ENCODE assay signal across 30 cellular contexts in the genomic region with DNA sequence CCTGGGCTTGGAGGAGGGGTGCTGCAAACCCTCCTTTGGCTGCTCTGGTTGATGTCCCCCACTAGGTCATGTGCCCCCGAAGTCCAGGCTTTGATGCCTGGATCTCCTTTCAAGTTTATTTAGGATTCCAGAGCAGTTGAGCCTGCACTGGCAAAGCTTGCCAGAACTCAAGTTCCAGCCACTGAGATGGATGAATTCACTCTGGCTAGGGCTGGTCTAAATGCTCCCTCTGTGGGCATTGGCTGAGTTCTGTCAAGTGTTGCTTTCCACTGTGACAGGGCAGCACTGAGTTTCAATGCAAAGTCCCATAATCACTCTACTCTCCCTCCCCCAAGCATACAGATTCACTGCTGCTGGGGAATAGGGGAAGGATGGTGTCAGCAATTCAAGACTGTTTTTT.
"Had no signal": no experiment of that assay in that cellular context is flagged by ENCODE, and none has a peak within 500 bp of the region (broad histone marks: within the 10 kb centered on the region; RNA-seq: fewer than 3 reads in every experiment).

No MANE protein-coding gene starts in this region.

- H3K27me3 ChIP-seq: ascending aorta, brain microvascular endothelial cell, esophagus squamous epithelium, heart left ventricle had no signal

- H3K9me3 Mint-ChIP-seq: activated B cell treated with CpG ODN at 0.5 μM for 24 hours; activated CD4-positive, alpha-beta memory T cell treated with anti-CD3 and anti-CD28 coated beads for 36 hours; activated CD4-positive, alpha-beta T cell treated with anti-CD3 and anti-CD28 coated beads, Interleukin-2, amount 10 ng/mL, durations not matched to agents 24 days and 14 days; activated naive CD4-positive, alpha-beta T cell treated with anti-CD3 and anti-CD28 coated beads for 36 hours; activated naive CD4-positive, alpha-beta T cell treated with anti-CD3 and anti-CD28 coated beads, Interleukin-2, amount 50 U/mL, for 24 hours; activated naive CD8-positive, alpha-beta T cell treated with anti-CD3 and anti-CD28 coated beads for 36 hours; activated naive CD8-positive, alpha-beta T cell treated with anti-CD3 and anti-CD28 coated beads, Interleukin-2, amount 50 U/mL, for 24 hours; activated T-helper 1 cell treated with anti-CD3 and anti-CD28 coated beads, Interleukin-12 subunit alpha, Interleukin-12 subunit beta, Interleukin-2, Interleukin-4 antibody, amounts not matched to agents 30 ng/mL and 10 ng/mL and 1 ng/mL, durations not matched to agents 14 hours and 24 hours and 36 hours; activated T-helper 2 cell treated with anti-CD3 and anti-CD28 coated beads, Interferon-gamma antibody, Interleukin-2, Interleukin-4, amounts not matched to agents 10 μg/mL and 5 μg/mL and 100 μg/mL, durations not matched to agents 14 hours and 24 hours and 36 hours; central memory CD8-positive, alpha-beta T cell; effector memory CD8-positive, alpha-beta T cell had no signal

- H3K9me3 ChIP-seq: ascending aorta, esophagus squamous epithelium, heart left ventricle had no signal

- H3K4me1 Mint-ChIP-seq: activated B cell treated with CpG ODN at 0.5 μM for 24 hours; activated CD4-positive, alpha-beta T cell treated with anti-CD3 and anti-CD28 coated beads, Interleukin-2, amount 10 ng/mL, durations not matched to agents 24 days and 14 days; activated naive CD8-positive, alpha-beta T cell treated with anti-CD3 and anti-CD28 coated beads, Interleukin-2, amount 50 U/mL, for 24 hours; central memory CD8-positive, alpha-beta T cell had no signal

- ATAC-seq: activated CD4-positive, CD25-positive, alpha-beta regulatory T cell treated with anti-CD3 and anti-CD28 coated beads, Interleukin-2, amount 50 U/mL, for 24 hours; activated CD8-positive, alpha-beta memory T cell treated with anti-CD3 and anti-CD28 coated beads, Interleukin-2, amount 10 ng/mL, durations not matched to agents 7 days and 5 days; activated CD8-positive, alpha-beta T cell treated with anti-CD3 and anti-CD28 coated beads, Interleukin-2, amount 10 ng/mL, durations not matched to agents 7 days and 5 days; activated naive CD8-positive, alpha-beta T cell treated with anti-CD3 and anti-CD28 coated beads, Interleukin-2, amount 50 U/mL, for 24 hours; effector memory CD8-positive, alpha-beta T cell; heart left ventricle had no signal

- H3K36me3 ChIP-seq: ascending aorta, brain microvascular endothelial cell, heart left ventricle, WERI-Rb-1 had no signal

- H3K27ac Mint-ChIP-seq: activated B cell treated with CpG ODN at 0.5 μM for 24 hours; activated CD4-positive, alpha-beta memory T cell treated with anti-CD3 and anti-CD28 coated beads for 36 hours; activated CD4-positive, alpha-beta T cell treated with anti-CD3 and anti-CD28 coated beads, Interleukin-2, amount 10 ng/mL, durations not matched to agents 24 days and 14 days; activated CD8-positive, alpha-beta memory T cell treated with anti-CD3 and anti-CD28 coated beads, Interleukin-2, amount 10 ng/mL, durations not matched to agents 7 days and 5 days; activated CD8-positive, alpha-beta T cell treated with anti-CD3 and anti-CD28 coated beads, Interleukin-2, amount 10 ng/mL, durations not matched to agents 7 days and 5 days; activated naive CD4-positive, alpha-beta T cell treated with anti-CD3 and anti-CD28 coated beads, Interleukin-2, amount 50 U/mL, for 24 hours; activated naive CD8-positive, alpha-beta T cell treated with anti-CD3 and anti-CD28 coated beads for 36 hours; activated naive CD8-positive, alpha-beta T cell treated with anti-CD3 and anti-CD28 coated beads, Interleukin-2, amount 50 U/mL, for 24 hours; activated T-helper 1 cell treated with anti-CD3 and anti-CD28 coated beads, Interleukin-12 subunit alpha, Interleukin-12 subunit beta, Interleukin-2, Interleukin-4 antibody, amounts not matched to agents 30 ng/mL and 10 ng/mL and 1 ng/mL, durations not matched to agents 14 hours and 24 hours and 36 hours; activated T-helper 2 cell treated with anti-CD3 and anti-CD28 coated beads, Interferon-gamma antibody, Interleukin-2, Interleukin-4, amounts not matched to agents 10 μg/mL and 5 μg/mL and 100 μg/mL, durations not matched to agents 14 hours and 24 hours and 36 hours; effector memory CD8-positive, alpha-beta T cell had no signal

- DNase-seq: activated B cell treated with CpG ODN at 0.5 μM for 24 hours; activated CD4-positive, alpha-beta memory T cell treated with anti-CD3 and anti-CD28 coated beads for 36 hours; activated CD4-positive, alpha-beta T cell treated with anti-CD3 and anti-CD28 coated beads, Interleukin-2, amount 10 ng/mL, durations not matched to agents 24 days and 14 days; activated CD8-positive, alpha-beta memory T cell treated with anti-CD3 and anti-CD28 coated beads, Interleukin-2, amount 10 ng/mL, durations not matched to agents 7 days and 5 days; activated CD8-positive, alpha-beta memory T cell treated with anti-CD3 and anti-CD28 coated beads, Interleukin-2, amount 50 U/mL, for 4 hours; activated CD8-positive, alpha-beta T cell treated with anti-CD3 and anti-CD28 coated beads, Interleukin-2, amount 10 ng/mL, durations not matched to agents 7 days and 5 days; activated effector memory CD4-positive, alpha-beta T cell treated with anti-CD3 and anti-CD28 coated beads, Interleukin-2, amount 50 U/mL, for 16 hours; activated naive CD4-positive, alpha-beta T cell treated with anti-CD3 and anti-CD28 coated beads for 36 hours; activated naive CD8-positive, alpha-beta T cell treated with anti-CD3 and anti-CD28 coated beads for 36 hours; activated naive CD8-positive, alpha-beta T cell treated with anti-CD3 and anti-CD28 coated beads, Interleukin-2, amount 50 U/mL, for 24 hours; activated T-cell treated with anti-CD3 and anti-CD28 coated beads, Interleukin-2, amount 50 U/mL, for 1 hour; activated T-cell treated with anti-CD3 and anti-CD28 coated beads, Interleukin-2, amount 50 U/mL, for 48 hours; brain microvascular endothelial cell; cortex of kidney; dermis blood vessel endothelial cell; effector CD4-positive, alpha-beta T cell; effector memory CD8-positive, alpha-beta T cell; esophagus squamous epithelium; foreskin fibroblast; glutamatergic neuron; heart left ventricle; T-helper 2 cell; WERI-Rb-1 had no signal

- H3K27ac ChIP-seq: ascending aorta, brain microvascular endothelial cell, epithelial cell of prostate, esophagus squamous epithelium, heart left ventricle, WERI-Rb-1 had no signal

- H3K4me3 Mint-ChIP-seq: activated B cell treated with CpG ODN at 0.5 μM for 24 hours; activated CD4-positive, alpha-beta memory T cell treated with anti-CD3 and anti-CD28 coated beads for 36 hours; activated CD4-positive, alpha-beta T cell treated with anti-CD3 and anti-CD28 coated beads, Interleukin-2, amount 10 ng/mL, durations not matched to agents 24 days and 14 days; activated CD8-positive, alpha-beta memory T cell treated with anti-CD3 and anti-CD28 coated beads, Interleukin-2, amount 10 ng/mL, durations not matched to agents 7 days and 5 days; activated CD8-positive, alpha-beta T cell treated with anti-CD3 and anti-CD28 coated beads, Interleukin-2, amount 10 ng/mL, durations not matched to agents 7 days and 5 days; activated naive CD4-positive, alpha-beta T cell treated with anti-CD3 and anti-CD28 coated beads for 36 hours; activated naive CD4-positive, alpha-beta T cell treated with anti-CD3 and anti-CD28 coated beads, Interleukin-2, amount 50 U/mL, for 24 hours; activated naive CD8-positive, alpha-beta T cell treated with anti-CD3 and anti-CD28 coated beads for 36 hours; activated naive CD8-positive, alpha-beta T cell treated with anti-CD3 and anti-CD28 coated beads, Interleukin-2, amount 50 U/mL, for 24 hours; activated T-helper 1 cell treated with anti-CD3 and anti-CD28 coated beads, Interleukin-12 subunit alpha, Interleukin-12 subunit beta, Interleukin-2, Interleukin-4 antibody, amounts not matched to agents 30 ng/mL and 10 ng/mL and 1 ng/mL, durations not matched to agents 14 hours and 24 hours and 36 hours; central memory CD8-positive, alpha-beta T cell; effector memory CD8-positive, alpha-beta T cell had no signal

- H3K27me3 Mint-ChIP-seq: activated B cell treated with CpG ODN at 0.5 μM for 24 hours; activated CD4-positive, alpha-beta memory T cell treated with anti-CD3 and anti-CD28 coated beads for 36 hours; activated CD4-positive, alpha-beta T cell treated with anti-CD3 and anti-CD28 coated beads, Interleukin-2, amount 10 ng/mL, durations not matched to agents 24 days and 14 days; activated CD8-positive, alpha-beta memory T cell treated with anti-CD3 and anti-CD28 coated beads, Interleukin-2, amount 10 ng/mL, durations not matched to agents 7 days and 5 days; activated naive CD4-positive, alpha-beta T cell treated with anti-CD3 and anti-CD28 coated beads, Interleukin-2, amount 50 U/mL, for 24 hours; activated naive CD8-positive, alpha-beta T cell treated with anti-CD3 and anti-CD28 coated beads for 36 hours; activated naive CD8-positive, alpha-beta T cell treated with anti-CD3 and anti-CD28 coated beads, Interleukin-2, amount 50 U/mL, for 24 hours; central memory CD8-positive, alpha-beta T cell; effector memory CD8-positive, alpha-beta T cell had no signal

- H3K4me3 ChIP-seq: ascending aorta, esophagus squamous epithelium, heart left ventricle had no signal

- H3K4me1 ChIP-seq: ascending aorta, esophagus squamous epithelium, heart left ventricle had no signal
